ENCODE assay signal across 13 cellular contexts in the genomic region with DNA sequence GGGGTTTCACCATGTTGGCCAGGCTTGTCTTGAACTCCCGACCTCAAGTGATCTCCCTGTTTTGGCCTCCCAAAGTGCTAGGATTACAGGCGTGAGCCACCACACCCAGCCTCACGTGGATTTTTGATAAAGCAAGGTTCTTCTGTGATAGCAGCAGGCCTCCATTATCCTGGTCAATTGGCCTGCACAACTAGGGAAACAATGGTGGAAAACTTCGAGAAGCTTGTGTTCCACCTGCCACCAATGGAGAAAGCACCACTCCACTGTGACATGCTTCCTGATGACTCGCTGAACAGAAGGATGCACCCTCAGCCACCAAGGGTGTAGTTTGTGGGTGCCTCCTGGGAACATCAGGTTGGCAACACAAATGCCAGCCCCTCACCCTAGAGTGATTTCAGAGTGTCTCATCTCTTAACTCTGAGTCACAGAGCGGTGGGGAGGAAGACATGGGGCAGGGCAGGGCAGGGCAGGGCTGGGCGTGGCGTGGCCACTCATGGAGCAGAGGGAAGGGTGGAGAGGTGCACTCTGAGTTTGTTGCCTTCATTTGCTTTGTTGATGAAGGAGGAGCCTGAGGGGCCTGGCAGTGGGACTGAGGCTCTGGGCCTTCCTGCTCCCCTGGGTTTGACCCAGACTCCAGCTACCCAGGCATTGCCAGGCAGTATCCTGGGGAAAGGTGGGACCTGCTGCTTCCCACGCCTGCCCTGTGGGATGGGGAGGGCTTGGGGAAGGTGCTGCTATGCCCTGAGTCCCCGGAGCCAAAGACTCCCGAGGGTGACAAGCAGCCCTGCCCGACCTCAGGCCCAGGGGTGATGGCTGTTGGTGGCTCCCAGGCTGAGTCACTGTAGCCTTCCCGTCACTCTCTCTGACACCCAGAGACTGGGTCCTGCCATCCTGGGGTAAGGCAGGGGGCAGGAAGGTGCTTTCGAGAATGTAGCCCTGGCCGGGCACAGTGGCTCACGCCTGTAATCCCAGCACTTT. TPM values are rescaled to one million over a fixed set of nuclear protein-coding genes. Genes with fewer than 3 reads are reported as not detected.
DNase-seq lines count a peak whose midpoint lies in the region; ATAC-seq and TF ChIP-seq lines count a peak whose summit lies in the region.
"Had no signal": no experiment of that assay in that cellular context is flagged by ENCODE, and none has a peak within 500 bp of the region (broad histone marks: within the 10 kb centered on the region; RNA-seq: fewer than 3 reads in every experiment).

No MANE protein-coding gene starts in this region.

- no peaks in the 10 kb centered on the region for H3K9me3 Mint-ChIP-seq in GM23338
- no peaks in the 10 kb centered on the region for H3K9me3 Mint-ChIP-seq in dendritic cell treated with granulocyte-macrophage colony-stimulating factor and Interleukin-4, amounts not matched to agents 40 ng/mL and 50 ng/mL, for 4 days
- H3K9me3 Mint-ChIP-seq: neural crest cell; stimulated activated naive B cell treated with anti-CD40 and anti-IgM and Interleukin-4, amounts not matched to agents 10 μg/mL and 1 μg/mL and 100 μg/mL, for 72 hours had no signal

- no peaks in the 10 kb centered on the region for H3K9me3 ChIP-seq in T-helper 17 cell (ENCODE audit: control insufficient read depth, low read length, poor library complexity, severe bottlenecking)

- H3K4me3 Mint-ChIP-seq in GM23338: no peak overlapping the region
- H3K4me3 Mint-ChIP-seq in dendritic cell treated with granulocyte-macrophage colony-stimulating factor and Interleukin-4, amounts not matched to agents 40 ng/mL and 50 ng/mL, for 4 days: peak overlapping the region; percentile 40
- no peak overlapping the region for H3K4me3 Mint-ChIP-seq in T-helper 17 cell
- H3K4me3 Mint-ChIP-seq: neural crest cell; stimulated activated naive B cell treated with anti-CD40 and anti-IgM and Interleukin-4, amounts not matched to agents 10 μg/mL and 1 μg/mL and 100 μg/mL, for 72 hours had no signal

- peaks cover 22% of the 10 kb centered on the region for H3K4me1 Mint-ChIP-seq in GM23338
- peaks cover 58% of the 10 kb centered on the region for H3K4me1 Mint-ChIP-seq in dendritic cell treated with granulocyte-macrophage colony-stimulating factor and Interleukin-4, amounts not matched to agents 40 ng/mL and 50 ng/mL, for 4 days (ENCODE audit: low read depth)
- H3K4me1 Mint-ChIP-seq in T-helper 17 cell: peaks cover 32% of the 10 kb centered on the region

- no peaks in the 10 kb centered on the region for H3K79me2 ChIP-seq in GM23338 (replicated peaks; ENCODE audit: insufficient read depth)

- H3K36me3 ChIP-seq in GM23338 (ENCODE audit: insufficient read depth): no peaks in the 10 kb centered on the region

- TF ChIP-seq CTCF in GM23338 (conservative IDR thresholded peaks at IDR 0.05; ENCODE audit: low read depth in 2 of 2): no peak

- H3K4me3 ChIP-seq in GM23338: no peak overlapping the region

- no peaks in the 10 kb centered on the region for H3K36me3 Mint-ChIP-seq in GM23338 (ENCODE audit: low read depth)
- no peaks in the 10 kb centered on the region for H3K36me3 Mint-ChIP-seq in dendritic cell treated with granulocyte-macrophage colony-stimulating factor and Interleukin-4, amounts not matched to agents 40 ng/mL and 50 ng/mL, for 4 days (ENCODE audit: low read depth)
- H3K36me3 Mint-ChIP-seq in T-helper 17 cell (ENCODE audit: low read depth): no peaks in the 10 kb centered on the region
- H3K36me3 Mint-ChIP-seq: stimulated activated naive B cell treated with anti-CD40 and anti-IgM and Interleukin-4, amounts not matched to agents 10 μg/mL and 1 μg/mL and 100 μg/mL, for 72 hours had no signal

- no peaks in the 10 kb centered on the region for H4K20me1 ChIP-seq in GM23338 (replicated peaks; ENCODE audit: insufficient read depth)

- no peak overlapping the region for H3K4me2 ChIP-seq in GM23338

- H2AFZ ChIP-seq in GM23338: 0 out of 2 replicates have a peak overlapping the region, but pooled peaks have one; percentile 74

- peaks cover 24% of the 10 kb centered on the region for H3K4me1 ChIP-seq in GM23338 (ENCODE audit: insufficient read depth)

- peaks cover 15% of the 10 kb centered on the region; the same call in 1 of the 2 replicates for H3F3A ChIP-seq in GM23338 (replicated peaks; ENCODE audit: low read depth)

- no peak overlapping the region for H3K27ac Mint-ChIP-seq in GM23338
- H3K27ac Mint-ChIP-seq in dendritic cell treated with granulocyte-macrophage colony-stimulating factor and Interleukin-4, amounts not matched to agents 40 ng/mL and 50 ng/mL, for 4 days: peak overlapping the region; percentile 88
- no peak overlapping the region for H3K27ac Mint-ChIP-seq in T-helper 17 cell
- H3K27ac Mint-ChIP-seq: stimulated activated naive B cell treated with anti-CD40 and anti-IgM and Interleukin-4, amounts not matched to agents 10 μg/mL and 1 μg/mL and 100 μg/mL, for 72 hours had no signal

- no peaks in the 10 kb centered on the region for H3K9me2 ChIP-seq in GM23338 (ENCODE audit: insufficient read depth)

- peaks cover 8% of the 10 kb centered on the region for H3K27me3 Mint-ChIP-seq in GM23338 (ENCODE audit: insufficient read depth, low read depth, poor library complexity)
- peaks cover 10% of the 10 kb centered on the region for H3K27me3 Mint-ChIP-seq in dendritic cell treated with granulocyte-macrophage colony-stimulating factor and Interleukin-4, amounts not matched to agents 40 ng/mL and 50 ng/mL, for 4 days
- no peaks in the 10 kb centered on the region for H3K27me3 Mint-ChIP-seq in T-helper 17 cell
- H3K27me3 Mint-ChIP-seq: stimulated activated naive B cell treated with anti-CD40 and anti-IgM and Interleukin-4, amounts not matched to agents 10 μg/mL and 1 μg/mL and 100 μg/mL, for 72 hours had no signal

- no peak for DNase-seq in GM23338 (ENCODE audit: low spot score)
- peak; percentile 81 for DNase-seq in M059J (ENCODE audit: low read depth)
- peak; percentile 65 for DNase-seq in renal cortical epithelial cell (ENCODE audit: low read depth)
- DNase-seq in T-helper 17 cell: no peak
- DNase-seq in NCI-H82 (lab: John Stamatoyannopoulos, UW): no peak
- DNase-seq: DMS53; NCI-H2029 treated with DMSO at 0.1 percent for 48 hours; stimulated activated naive B cell treated with anti-CD40 and anti-IgM and Interleukin-4, amounts not matched to agents 10 μg/mL and 1 μg/mL and 100 μg/mL, for 72 hours had no signal

- H3K27ac ChIP-seq in GM23338 (ENCODE audit: low read depth): no peak overlapping the region
- H3K27ac ChIP-seq: HL-60 had no signal

- intact Hi-C loops in dendritic cell treated with granulocyte-macrophage colony-stimulating factor and Interleukin-4, amounts not matched to agents 40 ng/mL and 50 ng/mL, for 4 days (cut with micrococcal nuclease): loop anchor here (1.0 kb wide), 1 partner anchor 28 kb away; no protein-coding TSS in a partner anchor

- no peak for ATAC-seq in GM23338
- no peak for ATAC-seq in T-helper 17 cell
- no peak for ATAC-seq in HG03565 (IDR thresholded peaks at IDR 0.05; ENCODE audit: unreplicated experiment)
- ATAC-seq in HG02938 (IDR thresholded peaks at IDR 0.05; ENCODE audit: unreplicated experiment): no peak
- ATAC-seq: stimulated activated naive B cell treated with anti-CD40 and anti-IgM and Interleukin-4, amounts not matched to agents 10 μg/mL and 1 μg/mL and 100 μg/mL, for 72 hours had no signal

- peaks cover 6% of the 10 kb centered on the region; the same call in 1 of the 2 replicates for H3K27me3 ChIP-seq in GM23338 (ENCODE audit: insufficient read depth)

TF ChIP-seq in GM23338, 12 proteins besides CTCF, POLR2A, EP300 and RAD21 (continues in another document):
- no peak for TF ChIP-seq JUNB (IDR thresholded peaks at IDR 0.05; ENCODE audit: unreplicated experiment)
- TF ChIP-seq ZNF331 (CRISPR knock-in tag; IDR thresholded peaks at IDR 0.05; ENCODE audit: low read depth): no peak
- TF ChIP-seq ZNF114 (CRISPR knock-in tag; IDR thresholded peaks at IDR 0.05): no peak
- no peak for TF ChIP-seq EZH2phosphoT487 (IDR thresholded peaks at IDR 0.05; ENCODE audit: unreplicated experiment)

RNA-seq across cellular contexts. Expression of a gene that starts 18.0 kb away (rescaled TPM):
- total RNA-seq in GM23338 (2014; rRNA removed; shearing (Covaris generic)): 73.0 and 95.9 TPM in 2 replicates
- polyA plus RNA-seq in GM23338 (2016; fragmentation: Nextera tagmentation; extraction: Ambion mirVana): 17.3 and 20.4 TPM in 2 replicates
- total RNA-seq in M059J (2014; rRNA removed; shearing (Covaris generic)): 14.0 and 20.9 TPM in 2 replicates
- 26.9 and 54.4 TPM in 2 replicates for total RNA-seq in renal cortical epithelial cell
- 10 to 100 TPM in 1 of 2 donors, 1 to 10 TPM in 1; 3.3 to 17.6 TPM for total RNA-seq in T-helper 17 cell

Comparison
In these comparisons a context has a peak if more than half of its experiments do, and no peak if none do; other contexts are left out.
1. DNase-seq: peak in M059J (single experiment) and renal cortical epithelial cell (single experiment); none in GM23338 (single experiment), T-helper 17 cell (0 of 3) and NCI-H82 (single experiment).